ENCODE assay signal across 15 cellular contexts in genomic region chr2:172207916-172208315, GRCh38.
DNase-seq lines count a peak whose midpoint lies in the region; ATAC-seq and TF ChIP-seq lines count a peak whose summit lies in the region.
"Had no signal": no experiment of that assay in that cellular context is flagged by ENCODE, and none has a peak within 500 bp of the region (broad histone marks: within the 10 kb centered on the region; RNA-seq: fewer than 3 reads in every experiment).

No MANE protein-coding gene starts in this region.

- TF ChIP-seq CTCF in HEK293 (tag by site-specific recombination; IDR thresholded peaks at IDR 0.05) (no peak), fibroblast of lung (conservative IDR thresholded peaks at IDR 0.05 in 1 of 2, IDR thresholded peaks at IDR 0.05 in 1 of 2; ENCODE audit: low read depth in 1 of 2, low read length in 2 of 2) (no peak), osteoblast (IDR thresholded peaks at IDR 0.05; ENCODE audit: extremely low read depth, low read depth, low read length) (no peak), type B pancreatic cell (conservative IDR thresholded peaks at IDR 0.05) (no peak)

- H3K4me2 ChIP-seq in fibroblast of lung (ENCODE audit: extremely low read depth, insufficient read depth, low read length) (no peak overlapping the region), osteoblast (ENCODE audit: insufficient read depth, low read length) (no peak overlapping the region)

- no peak overlapping the region for H3K27ac Mint-ChIP-seq in type B pancreatic cell
- H3K27ac Mint-ChIP-seq: CD8-positive, alpha-beta T cell; IgD-negative memory B cell had no signal

- H3K27me3 Mint-ChIP-seq in type B pancreatic cell: peaks cover 2% of the 10 kb centered on the region

- POLR2A ChIA-PET in HEK293 (lab: Yijun Ruan, JAX): no interaction called here

- H3K4me1 ChIP-seq in HEK293 (ENCODE audit: control insufficient read depth, insufficient read depth, low read length) (no peaks in the 10 kb centered on the region), fibroblast of lung (ENCODE audit: control insufficient read depth, extremely low read depth, insufficient read depth, low read length) (peaks cover 8% of the 10 kb centered on the region), osteoblast (ENCODE audit: insufficient read depth, low read length) (peaks cover 10% of the 10 kb centered on the region)
- H3K4me1 ChIP-seq: BE2C had no signal

- no peaks in the 10 kb centered on the region for H3K36me3 ChIP-seq in HEK293 (ENCODE audit: control insufficient read depth in 2 of 2, insufficient read depth in 1 of 2, low read length in 2 of 2)
- no peaks in the 10 kb centered on the region for H3K36me3 ChIP-seq in fibroblast of lung (ENCODE audit: control insufficient read depth, insufficient read depth, low read length)
- no peaks in the 10 kb centered on the region for H3K36me3 ChIP-seq in osteoblast (ENCODE audit: insufficient read depth, low read length)
- H3K36me3 ChIP-seq: BE2C had no signal

- no peaks in the 10 kb centered on the region for H3K36me3 Mint-ChIP-seq in type B pancreatic cell
- H3K36me3 Mint-ChIP-seq: CD8-positive, alpha-beta T cell had no signal

- no peak overlapping the region for H3K9ac ChIP-seq in fibroblast of lung (ENCODE audit: insufficient read depth, low read length)

- no peaks in the 10 kb centered on the region for H4K20me1 ChIP-seq in fibroblast of lung (ENCODE audit: control insufficient read depth, extremely low read depth, insufficient read depth, low read length)
- H4K20me1 ChIP-seq in osteoblast (ENCODE audit: insufficient read depth, low read length): no peaks in the 10 kb centered on the region

- no peaks in the 10 kb centered on the region for H3K9me3 ChIP-seq in HEK293 (ENCODE audit: control insufficient read depth, insufficient read depth, low read depth, low read length)
- H3K9me3 ChIP-seq in fibroblast of lung (ENCODE audit: control insufficient read depth, insufficient read depth, low read depth, low read length): no peaks in the 10 kb centered on the region
- H3K9me3 ChIP-seq in osteoblast (ENCODE audit: low read depth, low read length): no peaks in the 10 kb centered on the region
- H3K9me3 ChIP-seq: BE2C had no signal

- no peak overlapping the region for H3K4me3 Mint-ChIP-seq in type B pancreatic cell
- H3K4me3 Mint-ChIP-seq: CD8-positive, alpha-beta T cell; IgD-negative memory B cell had no signal

- no peaks in the 10 kb centered on the region for H3K79me2 ChIP-seq in fibroblast of lung (ENCODE audit: control insufficient read depth, insufficient read depth, low read length)
- no peaks in the 10 kb centered on the region for H3K79me2 ChIP-seq in osteoblast (ENCODE audit: insufficient read depth, low read length)

- H3K27me3 ChIP-seq in fibroblast of lung (ENCODE audit: control insufficient read depth, insufficient read depth, low read length) (no peaks in the 10 kb centered on the region), osteoblast (ENCODE audit: insufficient read depth, low read length) (no peaks in the 10 kb centered on the region)
- H3K27me3 ChIP-seq: BE2C had no signal

- CTCF ChIA-PET in HEK293 (lab: Yijun Ruan, JAX): interaction anchor here (0.6 to 0.9 kb wide), 2 partner anchors 234 to 254 kb away, joined by 3 to 4 read pairs; no protein-coding TSS in a partner anchor

- DNase-seq in NCI-H146 treated with DMSO at 0.1 percent for 48 hours (lab: John Stamatoyannopoulos, UW; ENCODE audit: unreplicated experiment): peak; percentile 71
- DNase-seq in fibroblast of lung (ENCODE audit: low read depth in 2 of 2): peak in 1 of 2 donors; percentile 42
- DNase-seq in osteoblast (ENCODE audit: insufficient read length, low spot score, missing footprints): peak; percentile 72
- DNase-seq in type B pancreatic cell (ENCODE audit: extremely low spot score, unreplicated experiment): no peak
- DNase-seq in stimulated activated CD4-positive, alpha-beta T cell treated with anti-CD3 and anti-CD28 coated beads, Interleukin-2, amount 100 ng/mL, for 48 hours: no peak
- DNase-seq: BE2C; CD8-positive, alpha-beta T cell; MV-4-11; NCI-H1436; NCI-H345; NCI-H82; SIG-M5 had no signal

- H3K9me3 Mint-ChIP-seq in type B pancreatic cell: no peaks in the 10 kb centered on the region
- H3K9me3 Mint-ChIP-seq: CD8-positive, alpha-beta T cell; IgD-negative memory B cell had no signal

- H3K4me3 ChIP-seq in HEK293 (ENCODE audit: low read depth, low read length): no peak overlapping the region
- no peak overlapping the region for H3K4me3 ChIP-seq in fibroblast of lung (replicated peaks in 1 of 4; ENCODE audit: control extremely low read depth in 1 of 4, insufficient read depth in 1 of 4, low read depth in 3 of 4, low read length in 4 of 4)
- no peak overlapping the region for H3K4me3 ChIP-seq in osteoblast (ENCODE audit: insufficient read depth, low read length)

- ATAC-seq in HG03521 (IDR thresholded peaks at IDR 0.05; ENCODE audit: unreplicated experiment): no peak
- ATAC-seq: CD8-positive, alpha-beta T cell had no signal

- no peaks in the 10 kb centered on the region for H3K4me1 Mint-ChIP-seq in type B pancreatic cell (ENCODE audit: unreplicated experiment)
- H3K4me1 Mint-ChIP-seq: IgD-negative memory B cell had no signal

- H2AFZ ChIP-seq in fibroblast of lung (ENCODE audit: low read length) (no peak overlapping the region), osteoblast (ENCODE audit: low read length) (no peak overlapping the region)

- H3K27ac ChIP-seq in HEK293 (ENCODE audit: extremely low read depth, low read depth, low read length): no peak overlapping the region
- H3K27ac ChIP-seq in fibroblast of lung (ENCODE audit: insufficient read depth, low read length): peak overlapping the region; percentile 27
- no peak overlapping the region for H3K27ac ChIP-seq in osteoblast (ENCODE audit: low read depth, low read length)

TF ChIP-seq in HEK293, 187 proteins besides CTCF, POLR2A, EP300 and RAD21:
- TF ChIP-seq ZNF133 (tag by site-specific recombination; IDR thresholded peaks at IDR 0.05) (no peak), ZIC2 (tag by site-specific recombination; IDR thresholded peaks at IDR 0.05) (0 out of 2 replicates have a peak, but pooled peaks have one; percentile 17), ZNF416 (tag by site-specific recombination; IDR thresholded peaks at IDR 0.05) (no peak), ZBTB21 (tag by site-specific recombination; IDR thresholded peaks at IDR 0.05) (0 out of 2 replicates have a peak, but pooled peaks have one; percentile 27)
TF ChIP-seq in HEK293: peak in this region for 2.

Comparison
In these comparisons a context has a peak if more than half of its experiments do, and no peak if none do; other contexts are left out.
1. DNase-seq: peak in NCI-H146 treated with DMSO at 0.1 percent for 48 hours (single experiment) and osteoblast (single experiment); none in type B pancreatic cell (single experiment) and stimulated activated CD4-positive, alpha-beta T cell treated with anti-CD3 and anti-CD28 coated beads, Interleukin-2, amount 100 ng/mL, for 48 hours (0 of 2).